ENCODE assay signal across 8 cellular contexts in the genomic region with DNA sequence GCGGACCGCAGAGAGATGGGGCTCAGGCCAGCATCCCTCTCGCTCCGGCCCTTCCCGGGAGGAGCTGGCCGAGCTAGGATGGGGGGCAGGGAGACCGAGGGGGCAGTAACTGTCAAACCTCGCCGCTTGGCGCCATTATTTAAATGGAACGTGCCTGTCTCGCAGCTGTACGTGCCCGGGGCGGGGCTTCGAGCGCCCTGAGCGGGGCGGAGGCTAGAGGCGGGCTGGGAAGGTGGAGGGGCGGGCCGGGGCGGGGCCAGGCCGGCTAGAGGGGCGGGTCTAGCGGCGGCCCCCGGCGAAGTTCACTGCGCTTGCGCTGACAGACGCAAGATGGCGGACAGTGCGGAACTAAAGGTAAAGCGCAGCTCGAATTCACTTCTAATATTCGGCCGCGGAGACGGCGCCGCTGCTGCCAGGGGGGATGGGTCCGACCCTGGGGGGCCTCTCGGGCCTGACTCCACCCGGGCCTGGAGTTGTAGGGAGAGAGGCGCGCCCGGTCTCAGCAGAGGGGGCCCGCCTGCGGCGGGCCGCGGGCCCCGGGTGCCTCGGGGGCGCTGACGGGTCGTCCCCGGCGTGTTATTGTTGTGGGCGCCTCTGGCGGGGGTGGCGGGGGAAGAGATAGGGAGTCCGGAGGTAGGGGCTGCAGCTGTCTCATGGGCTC. TPM values are rescaled to one million over a fixed set of nuclear protein-coding genes. Genes with fewer than 3 reads are reported as not detected.
DNase-seq lines count a peak whose midpoint lies in the region; ATAC-seq and TF ChIP-seq lines count a peak whose summit lies in the region.

A gene (plus strand): TSS at position 319 of the 661 bp plus-strand sequence. CDS start 12 bp downstream, at position 331.

- H3K9me3 ChIP-seq in breast epithelium (no peaks in the 10 kb centered on the region), iPS-18c (ENCODE audit: control insufficient read depth, insufficient read depth, low read length) (no peaks in the 10 kb centered on the region), skeletal muscle tissue (ENCODE audit: control insufficient read depth in 3 of 3, low read length in 3 of 3) (no peaks in the 10 kb centered on the region)

- H3K36me3 ChIP-seq in breast epithelium (no peaks in the 10 kb centered on the region), skeletal muscle tissue (ENCODE audit: control insufficient read depth in 3 of 3, insufficient read depth in 3 of 3, low read length in 3 of 3) (no peaks in the 10 kb centered on the region)

- intact Hi-C loops in breast epithelium (cut with DNase I; ENCODE audit: low total_unique reads), result no loop called here

- peak; percentile 92 for TF ChIP-seq POLR2A in breast epithelium (IDR thresholded peaks at IDR 0.05)

- DNase-seq in ACHN (peak; percentile 86), NCI-H2196 treated with DMSO at 0.1 percent for 48 hours (lab: John Stamatoyannopoulos, UW; ENCODE audit: unreplicated experiment) (peak; percentile 71), breast epithelium (ENCODE audit: low spot score in 2 of 2) (peak; percentile 93)

- in situ Hi-C loops in ACHN (cut with HindIII; ENCODE audit: low pct_ligation_motif_present, low pct_unique_long_range_greater_than_20kb, low sequenced_read_pairs), result no loop called here

- H3K9ac ChIP-seq in skeletal muscle tissue (ENCODE audit: low read depth in 1 of 3, low read length in 3 of 3), result peak within 1 kb of the TSS; percentile 87 to 89 (median 87)

- no peak for TF ChIP-seq CTCF in VCaP (conservative IDR thresholded peaks at IDR 0.05)
- peak in 1 of 3 donors; percentile 14 for TF ChIP-seq CTCF in breast epithelium (IDR thresholded peaks at IDR 0.05)

- peak; percentile 70 for ATAC-seq in GM18873 (IDR thresholded peaks at IDR 0.05; ENCODE audit: low FRiP score, unreplicated experiment)
- peak; percentile 82 for ATAC-seq in HG03135 (IDR thresholded peaks at IDR 0.05; ENCODE audit: unreplicated experiment)

- H3K4me3 ChIP-seq in breast epithelium (peak within 1 kb of the TSS; percentile 95 to 100 (median 99)), iPS-18c (ENCODE audit: insufficient read depth, low read depth, low read length) (peak within 1 kb of the TSS; percentile 87), skeletal muscle tissue (ENCODE audit: low read length in 3 of 3) (peak within 1 kb of the TSS; percentile 77 to 89 (median 83))

- peak within 1 kb of the TSS; percentile 92 for H3K27ac ChIP-seq in VCaP
- H3K27ac ChIP-seq in breast epithelium, result peak within 1 kb of the TSS; percentile 94 to 96
- peak within 1 kb of the TSS; percentile 91 for H3K27ac ChIP-seq in skeletal muscle tissue (ENCODE audit: low read depth, low read length)

- H3K27me3 ChIP-seq in breast epithelium, result no peaks in the 10 kb centered on the region
- no peaks in the 10 kb centered on the region for H3K27me3 ChIP-seq in skeletal muscle tissue (ENCODE audit: control insufficient read depth in 3 of 3, insufficient read depth in 3 of 3, low read length in 3 of 3)

- H3K4me1 ChIP-seq in breast epithelium (no peaks in the 10 kb centered on the region), skeletal muscle tissue (ENCODE audit: control insufficient read depth in 3 of 3, insufficient read depth in 3 of 3, low read length in 3 of 3) (peaks cover 11 to 17% (median 13%) of the 10 kb centered on the region in 3 donors)

RNA-seq across cellular contexts. Expression of the gene that starts here (rescaled TPM):
- total RNA-seq in breast epithelium (10 to 100 TPM; 43.9 to 77.4 (median 57.1) TPM), skeletal muscle tissue (15.7 TPM)

Comparison
In these comparisons a context has a peak if more than half of its experiments do, and no peak if none do; other contexts are left out.
1. Peak in every context shown above with its lines: DNase-seq, ATAC-seq, H3K4me3 ChIP-seq and H3K27ac ChIP-seq.